1 cellular context compared by ENCODE assay signal in genomic region chr15:85443593-85444328, GRCh38.
TF ChIP-seq lines count a peak whose summit lies in the region.

No MANE protein-coding gene starts in this region.

TF ChIP-seq in HepG2, 621 proteins besides CTCF, POLR2A, EP300 and RAD21 (continued from another document and continues in another):
- no peak for TF ChIP-seq USF2 (IDR thresholded peaks at IDR 0.05; ENCODE audit: low read depth, low read length)
- TF ChIP-seq USF2 (CRISPR knock-in tag; IDR thresholded peaks at IDR 0.05; ENCODE audit: borderline replicate concordance): no peak
- no peak for TF ChIP-seq ZNF280B (CRISPR knock-in tag; IDR thresholded peaks at IDR 0.05; ENCODE audit: borderline replicate concordance)
- no peak for TF ChIP-seq CAMTA2 (CRISPR knock-in tag; IDR thresholded peaks at IDR 0.05; ENCODE audit: borderline replicate concordance)
- TF ChIP-seq TCF12 (IDR thresholded peaks at IDR 0.05): no peak
- no peak for TF ChIP-seq TCF12 (CRISPR knock-in tag; IDR thresholded peaks at IDR 0.05)
- no peak for TF ChIP-seq MED13 (CRISPR knock-in tag; IDR thresholded peaks at IDR 0.05)
- TF ChIP-seq HES4 (CRISPR knock-in tag; IDR thresholded peaks at IDR 0.05; ENCODE audit: borderline replicate concordance): no peak
- no peak for TF ChIP-seq CBX2 (IDR thresholded peaks at IDR 0.05; ENCODE audit: low read depth, low read length)
- no peak for TF ChIP-seq CBX2 (CRISPR knock-in tag; IDR thresholded peaks at IDR 0.05; ENCODE audit: low read depth)
- TF ChIP-seq ATF3 (CRISPR knock-in tag; IDR thresholded peaks at IDR 0.05): no peak
- no peak for TF ChIP-seq ZFP90 (CRISPR knock-in tag; IDR thresholded peaks at IDR 0.05; ENCODE audit: borderline replicate concordance)
- no peak for TF ChIP-seq MAFK (conservative IDR thresholded peaks at IDR 0.05 in 1 of 2, IDR thresholded peaks at IDR 0.05 in 1 of 2; ENCODE audit: low read length in 2 of 2)
- TF ChIP-seq, protein P1, sequence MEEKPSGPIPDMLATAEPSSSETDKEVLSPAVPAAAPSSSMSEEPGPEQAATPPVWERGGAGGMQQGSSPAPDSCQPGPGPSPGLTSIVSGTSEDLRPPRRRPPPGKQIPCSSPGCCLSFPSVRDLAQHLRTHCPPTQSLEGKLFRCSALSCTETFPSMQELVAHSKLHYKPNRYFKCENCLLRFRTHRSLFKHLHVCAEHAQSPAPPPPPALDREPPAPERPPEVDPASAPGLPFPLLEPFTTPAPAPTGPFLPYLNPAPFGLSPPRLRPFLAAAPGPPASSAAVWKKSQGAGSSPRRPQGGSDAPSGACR (CRISPR knock-in tag; IDR thresholded peaks at IDR 0.05): no peak
- no peak for TF ChIP-seq ZNF138 (CRISPR knock-in tag; IDR thresholded peaks at IDR 0.05; ENCODE audit: low read depth)
- no peak for TF ChIP-seq ZHX2 (IDR thresholded peaks at IDR 0.05; ENCODE audit: low read depth)
- no peak for TF ChIP-seq ZHX2 (CRISPR knock-in tag; IDR thresholded peaks at IDR 0.05; ENCODE audit: borderline replicate concordance)
- no peak for TF ChIP-seq PRPF4 (IDR thresholded peaks at IDR 0.05; ENCODE audit: low read depth, low read length, poor library complexity, severe bottlenecking)
- no peak for TF ChIP-seq ZNF816 (CRISPR knock-in tag; IDR thresholded peaks at IDR 0.05; ENCODE audit: borderline replicate concordance)
- TF ChIP-seq ZNF234 (CRISPR knock-in tag; conservative IDR thresholded peaks at IDR 0.05): no peak
- no peak for TF ChIP-seq ETV6 (CRISPR knock-in tag; conservative IDR thresholded peaks at IDR 0.05)
- TF ChIP-seq YEATS4 (CRISPR knock-in tag; IDR thresholded peaks at IDR 0.05; ENCODE audit: borderline replicate concordance): no peak
- no peak for TF ChIP-seq ZSCAN29 (CRISPR knock-in tag; conservative IDR thresholded peaks at IDR 0.05)
- 0 out of 2 replicates have a peak, but pooled peaks have one; percentile 8 for TF ChIP-seq RARA (CRISPR knock-in tag; IDR thresholded peaks at IDR 0.05)
- TF ChIP-seq ZNF232 (CRISPR knock-in tag; IDR thresholded peaks at IDR 0.05; ENCODE audit: borderline replicate concordance): no peak
- no peak for TF ChIP-seq CC2D1A (CRISPR knock-in tag; IDR thresholded peaks at IDR 0.05)
- no peak for TF ChIP-seq ZNF574 (CRISPR knock-in tag; IDR thresholded peaks at IDR 0.05)
- no peak for TF ChIP-seq HNRNPL (IDR thresholded peaks at IDR 0.05; ENCODE audit: low read depth, low read length)
- TF ChIP-seq SRSF4 (IDR thresholded peaks at IDR 0.05; ENCODE audit: low read depth, low read length, poor library complexity, severe bottlenecking): no peak
- no peak for TF ChIP-seq SMYD3 (CRISPR knock-in tag; IDR thresholded peaks at IDR 0.05)
- no peak for TF ChIP-seq EED (CRISPR knock-in tag; IDR thresholded peaks at IDR 0.05)
- no peak for TF ChIP-seq ZNF770 (CRISPR knock-in tag; IDR thresholded peaks at IDR 0.05)
- TF ChIP-seq MTA1 (CRISPR knock-in tag; IDR thresholded peaks at IDR 0.05; ENCODE audit: borderline replicate concordance): no peak
- peak; percentile 53; the same call in 1 of the 2 replicates for TF ChIP-seq CHD4 (IDR thresholded peaks at IDR 0.05; ENCODE audit: borderline replicate concordance, low read length)
- TF ChIP-seq ZNF569 (CRISPR knock-in tag; IDR thresholded peaks at IDR 0.05; ENCODE audit: borderline replicate concordance): no peak
- peak; percentile 76 for TF ChIP-seq SAP130 (CRISPR knock-in tag; IDR thresholded peaks at IDR 0.05; ENCODE audit: low read depth)
- no peak for TF ChIP-seq ZFP36L2 (CRISPR knock-in tag; IDR thresholded peaks at IDR 0.05)
- TF ChIP-seq ZNF30 (CRISPR knock-in tag; IDR thresholded peaks at IDR 0.05): no peak
- TF ChIP-seq ZNF772 (CRISPR knock-in tag; IDR thresholded peaks at IDR 0.05): no peak
- TF ChIP-seq ATAD3A (CRISPR knock-in tag; IDR thresholded peaks at IDR 0.05): no peak
- TF ChIP-seq ZNF513 (CRISPR knock-in tag; conservative IDR thresholded peaks at IDR 0.05): no peak
- TF ChIP-seq ZNF331 (CRISPR knock-in tag; IDR thresholded peaks at IDR 0.05): 0 out of 2 replicates have a peak, but pooled peaks have one; percentile 20
- no peak for TF ChIP-seq ELF1 (CRISPR knock-in tag; IDR thresholded peaks at IDR 0.05)
- TF ChIP-seq ATF7-NPFF (CRISPR knock-in tag; IDR thresholded peaks at IDR 0.05; ENCODE audit: low read depth): no peak
- TF ChIP-seq RBM22 (optimal IDR thresholded peaks at IDR 0.05; ENCODE audit: low read length): no peak
- TF ChIP-seq, protein P2, sequence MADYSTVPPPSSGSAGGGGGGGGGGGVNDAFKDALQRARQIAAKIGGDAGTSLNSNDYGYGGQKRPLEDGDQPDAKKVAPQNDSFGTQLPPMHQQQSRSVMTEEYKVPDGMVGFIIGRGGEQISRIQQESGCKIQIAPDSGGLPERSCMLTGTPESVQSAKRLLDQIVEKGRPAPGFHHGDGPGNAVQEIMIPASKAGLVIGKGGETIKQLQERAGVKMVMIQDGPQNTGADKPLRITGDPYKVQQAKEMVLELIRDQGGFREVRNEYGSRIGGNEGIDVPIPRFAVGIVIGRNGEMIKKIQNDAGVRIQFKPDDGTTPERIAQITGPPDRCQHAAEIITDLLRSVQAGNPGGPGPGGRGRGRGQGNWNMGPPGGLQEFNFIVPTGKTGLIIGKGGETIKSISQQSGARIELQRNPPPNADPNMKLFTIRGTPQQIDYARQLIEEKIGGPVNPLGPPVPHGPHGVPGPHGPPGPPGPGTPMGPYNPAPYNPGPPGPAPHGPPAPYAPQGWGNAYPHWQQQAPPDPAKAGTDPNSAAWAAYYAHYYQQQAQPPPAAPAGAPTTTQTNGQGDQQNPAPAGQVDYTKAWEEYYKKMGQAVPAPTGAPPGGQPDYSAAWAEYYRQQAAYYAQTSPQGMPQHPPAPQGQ (CRISPR knock-in tag; IDR thresholded peaks at IDR 0.05; ENCODE audit: borderline replicate concordance): no peak
- no peak for TF ChIP-seq RELA (CRISPR knock-in tag; IDR thresholded peaks at IDR 0.05)
- TF ChIP-seq TAF1 (CRISPR knock-in tag; IDR thresholded peaks at IDR 0.05): no peak
